8 cellular contexts compared by ENCODE assay signal in genomic region chr12:118404876-118405521, GRCh38. TPM values are rescaled to one million over a fixed set of nuclear protein-coding genes. Genes with fewer than 3 reads are reported as not detected.
DNase-seq lines count a peak whose midpoint lies in the region; ATAC-seq and TF ChIP-seq lines count a peak whose summit lies in the region.

No MANE protein-coding gene starts in this region.

- H3K4me1 ChIP-seq in prostate gland (replicated peaks), result no peaks in the 10 kb centered on the region

- no peak for TF ChIP-seq POLR2A in prostate gland (IDR thresholded peaks at IDR 0.05)

- H3K4me3 ChIP-seq in prostate gland, result no peak overlapping the region

- intact Hi-C loops in prostate gland (cut with DNase I), result loop anchor here (10.0 kb wide), 3 partner anchors 220 to 630 kb away; no protein-coding TSS in a partner anchor

- peak; percentile 64 for TF ChIP-seq RAD21 in Ishikawa (IDR thresholded peaks at IDR 0.05; ENCODE audit: low read depth)

- peaks cover 0 to 5% of the 10 kb centered on the region in 2 donors for H3K36me3 ChIP-seq in prostate gland

- ATAC-seq in HG03196 (IDR thresholded peaks at IDR 0.05; ENCODE audit: unreplicated experiment), result no peak
- ATAC-seq in HG02610 (IDR thresholded peaks at IDR 0.05; ENCODE audit: unreplicated experiment), result no peak

- H3K9me3 ChIP-seq in prostate gland, result no peaks in the 10 kb centered on the region

- H3K27me3 ChIP-seq in prostate gland (replicated peaks; ENCODE audit: insufficient read depth), result no peaks in the 10 kb centered on the region

- H3K27ac ChIP-seq in prostate gland, result no peak overlapping the region

- TF ChIP-seq EP300 in Ishikawa (IDR thresholded peaks at IDR 0.05; ENCODE audit: borderline replicate concordance), result no peak

- 36% methylated on average over 4 of the region's 4 CpGs for WGBS in prostate gland

- peak; percentile 33 for DNase-seq in GM04504 (ENCODE audit: low read depth)
- DNase-seq in SHP77 (lab: John Stamatoyannopoulos, UW), result peak; percentile 41 to 61
- DNase-seq in activated effector memory CD4-positive, alpha-beta T cell treated with Interleukin-2 at 50 U/mL for 16 hours, result peak; percentile 10
- peak; percentile 41 for DNase-seq in globus pallidus (ENCODE audit: low spot score)
- DNase-seq in prostate gland (ENCODE audit: low spot score), result peak; percentile 44

- peak in 3 of 4 experiments; percentile 67 to 75 (median 71) for TF ChIP-seq CTCF in prostate gland (IDR thresholded peaks at IDR 0.05)

TF ChIP-seq in Ishikawa, 13 proteins besides CTCF, POLR2A, EP300 and RAD21:
- TF ChIP-seq NFIC (IDR thresholded peaks at IDR 0.05), result no peak
- TF ChIP-seq REST (IDR thresholded peaks at IDR 0.05; ENCODE audit: low read depth), result no peak
- no peak for TF ChIP-seq TCF12 (IDR thresholded peaks at IDR 0.05; ENCODE audit: low read depth)
- no peak for TF ChIP-seq EGR1 (IDR thresholded peaks at IDR 0.05)
- TF ChIP-seq TEAD4 (IDR thresholded peaks at IDR 0.05), result no peak
- TF ChIP-seq YY1 (IDR thresholded peaks at IDR 0.05; ENCODE audit: low read depth), result no peak
- TF ChIP-seq ZBTB7A (IDR thresholded peaks at IDR 0.05; ENCODE audit: low read depth), result no peak
- no peak for TF ChIP-seq CEBPB (IDR thresholded peaks at IDR 0.05)
- TF ChIP-seq MAX (IDR thresholded peaks at IDR 0.05), result no peak
- no peak for TF ChIP-seq FOXM1 (IDR thresholded peaks at IDR 0.05; ENCODE audit: borderline replicate concordance, low read depth)
- no peak for TF ChIP-seq USF1 (IDR thresholded peaks at IDR 0.05)
- TF ChIP-seq TAF1 (IDR thresholded peaks at IDR 0.05; ENCODE audit: low read depth), result no peak
- no peak for TF ChIP-seq CREB1 (IDR thresholded peaks at IDR 0.05; ENCODE audit: low read depth)

RNA-seq across cellular contexts. Expression of gene SUDS3, which starts 28.6 kb away (rescaled TPM):
- total RNA-seq in prostate gland, result 10 to 100 TPM; 62.0 to 82.6 TPM

RNA-seq across cellular contexts. Expression of gene TAOK3, which starts 32.3 kb away (rescaled TPM):
- total RNA-seq in prostate gland, result 10 to 100 TPM; 52.2 to 52.5 TPM
